18 cellular contexts compared by ENCODE assay signal in genomic region chr12:52951126-52951525, GRCh38. TPM values are rescaled to one million over a fixed set of nuclear protein-coding genes. Genes with fewer than 3 reads are reported as not detected.
A peak's percentile ranks its signal among the peaks of the same experiment; 100 is the strongest.
DNase-seq lines count a peak whose midpoint lies in the region; ATAC-seq, FAIRE-seq and TF ChIP-seq lines count a peak whose summit lies in the region.
"Had no signal": no experiment of that assay in that cellular context is flagged by ENCODE, and none has a peak within 500 bp of the region (broad histone marks: within the 10 kb centered on the region; RNA-seq: fewer than 3 reads in every experiment).

No MANE protein-coding gene starts in this region.

- H3K79me2 ChIP-seq in H1 (ENCODE audit: control insufficient read depth in 1 of 2, insufficient read depth in 2 of 2, low read length in 2 of 2) (peaks cover 7 to 22% of the 10 kb centered on the region in 2 experiments), mesendoderm (ENCODE audit: control insufficient read depth, insufficient read depth, low read length) (peaks cover 25% of the 10 kb centered on the region)

- peak overlapping the region; percentile 54 for H3K27ac Mint-ChIP-seq in activated naive CD8-positive, alpha-beta T cell
- no peak overlapping the region for H3K27ac Mint-ChIP-seq in activated naive CD8-positive, alpha-beta T cell treated with anti-CD3 and anti-CD28 coated beads, Interleukin-2, amount 50 U/mL, for 24 hours
- H3K27ac Mint-ChIP-seq: activated CD4-positive, alpha-beta memory T cell treated with anti-CD3 and anti-CD28 coated beads, Interleukin-2, amount 10 ng/mL, durations not matched to agents 7 days and 5 days had no signal

- POLR2A ChIA-PET in H1 (lab: Charles Lee; ENCODE audit: partially characterized antibody): interaction anchor here (1.8 to 9.8 kb wide), 9 partner anchors 9 to 55 kb away, joined by 5 to 297 read pairs (median 14); partner anchors contain the start of genes EIF4B and KRT8

- TF ChIP-seq POLR2A in H1 (IDR thresholded peaks at IDR 0.05; ENCODE audit: control extremely low read depth in 1 of 2, low read depth in 2 of 2, low read length in 2 of 2): peak in 1 of 2 experiments; percentile 61; a peak in 1 of 3 replicates
- TF ChIP-seq POLR2A in upper lobe of left lung (IDR thresholded peaks at IDR 0.05): no peak

- H2AK5ac ChIP-seq in H1 (ENCODE audit: low read depth, low read length) (no peak overlapping the region), mesendoderm (ENCODE audit: low read length) (no peak overlapping the region)

- no peak for FAIRE-seq in H1 (lab: Jason Lieb, UNC)
- FAIRE-seq: A204.1 had no signal

- 100% methylated on average over 1 of the region's 1 CpG; no CpG with 5 or more reads in 1 of the 2 experiments for WGBS in H1 (ENCODE audit: extremely low coverage in 1 of 2, insufficient coverage in 1 of 2, insufficient read length in 1 of 2, insufficient replicate concordance in 2 of 2, low coverage in 1 of 2, low lambda C conversion rate in 2 of 2, missing lambda C conversion rate in 1 of 2), 2 experiments
- WGBS in mesendoderm (ENCODE audit: extremely low coverage, insufficient coverage, low lambda C conversion rate): no CpG with 5 or more reads among the region's 1 CpG
- WGBS in upper lobe of left lung, 2 donors: 86 to 100% methylated on average over 1 of the region's 1 CpG

- no peak overlapping the region for H3K18ac ChIP-seq in H1 (ENCODE audit: extremely low read depth, low read length)
- H3K18ac ChIP-seq in mesendoderm (ENCODE audit: low read length): no peak overlapping the region

- peaks cover 23 to 33% (median 28%) of the 10 kb centered on the region in 4 experiments for H3K36me3 ChIP-seq in H1 (ENCODE audit: control insufficient read depth in 2 of 4, insufficient read depth in 4 of 4, low read length in 3 of 4)
- H3K36me3 ChIP-seq in mesendoderm (ENCODE audit: control insufficient read depth, insufficient read depth, low read length): peaks cover 18% of the 10 kb centered on the region
- H3K36me3 ChIP-seq in upper lobe of left lung: peaks cover 0 to 14% (median 5%) of the 10 kb centered on the region in 4 donors
- H3K36me3 ChIP-seq: gastroesophageal sphincter, right atrium auricular region, tibial nerve had no signal

- no peaks in the 10 kb centered on the region for H3K27me3 Mint-ChIP-seq in activated naive CD8-positive, alpha-beta T cell
- H3K27me3 Mint-ChIP-seq in activated naive CD8-positive, alpha-beta T cell treated with anti-CD3 and anti-CD28 coated beads, Interleukin-2, amount 50 U/mL, for 24 hours: no peaks in the 10 kb centered on the region

- TF ChIP-seq CTCF in H1 (IDR thresholded peaks at IDR 0.05; ENCODE audit: control extremely low read depth in 1 of 3, insufficient read depth in 1 of 3, low read depth in 1 of 3, low read length in 3 of 3): no peak
- TF ChIP-seq CTCF in upper lobe of left lung (IDR thresholded peaks at IDR 0.05): no peak

- DNase-seq in activated naive CD8-positive, alpha-beta T cell treated with anti-CD3 and anti-CD28 coated beads, Interleukin-2, amount 50 U/mL, for 24 hours: no peak
- DNase-seq in H1 (ENCODE audit: low read depth in 1 of 2, low spot score in 2 of 2) (no peak), mesendoderm (no peak), upper lobe of left lung (no peak), islet precursor cell (no peak), NCI-H187 treated with DMSO at 0.1 percent for 48 hours (lab: John Stamatoyannopoulos, UW) (no peak), NCI-H1048 (lab: John Stamatoyannopoulos, UW) (no peak)
- DNase-seq: activated CD4-positive, alpha-beta memory T cell treated with anti-CD3 and anti-CD28 coated beads, Interleukin-2, amount 10 ng/mL, durations not matched to agents 7 days and 5 days; anterior cingulate cortex; effector CD4-positive, alpha-beta T cell; NCI-H2107; SHP77; stimulated activated CD8-positive, alpha-beta memory T cell treated with anti-CD3 and anti-CD28 coated beads, Interleukin-4, amount 100 ng/mL, for 48 hours had no signal

- peaks cover 9% of the 10 kb centered on the region for H3K23me2 ChIP-seq in H1 (ENCODE audit: low read depth, low read length)

- H2AFZ ChIP-seq in H1 (ENCODE audit: low read length): no peak overlapping the region

- H3K9ac ChIP-seq in H1 (replicated peaks in 1 of 4; ENCODE audit: extremely low read depth in 1 of 4, low read depth in 3 of 4, low read length in 3 of 4) (no peak overlapping the region; a peak in 1 of 7 replicates), mesendoderm (ENCODE audit: low read length) (peak overlapping the region; percentile 93)

- H3K23ac ChIP-seq in H1 (ENCODE audit: insufficient read length): no peak overlapping the region
- no peak overlapping the region for H3K23ac ChIP-seq in mesendoderm (ENCODE audit: low read length)

- CTCF ChIA-PET in H1 (lab: Charles Lee; ENCODE audit: partially characterized antibody): interaction anchor here (0.7 to 16.1 kb wide), 16 partner anchors 10 to 788 kb away, joined by 3 to 314 read pairs (median 10); partner anchors contain the start of gene KRT8

- no peak overlapping the region for H4K5ac ChIP-seq in H1 (ENCODE audit: insufficient read length, low read depth, low read length)
- H4K5ac ChIP-seq in mesendoderm (ENCODE audit: low read length): no peak overlapping the region

- H3K4ac ChIP-seq in H1 (replicated peaks; ENCODE audit: insufficient read length, low read depth, low read length) (no peak overlapping the region), mesendoderm (ENCODE audit: low read depth, low read length) (no peak overlapping the region)

- H3K36me3 Mint-ChIP-seq in activated naive CD8-positive, alpha-beta T cell: no peaks in the 10 kb centered on the region
- no peaks in the 10 kb centered on the region for H3K36me3 Mint-ChIP-seq in activated naive CD8-positive, alpha-beta T cell treated with anti-CD3 and anti-CD28 coated beads, Interleukin-2, amount 50 U/mL, for 24 hours (ENCODE audit: low read depth)

- H3K14ac ChIP-seq in H1 (ENCODE audit: insufficient read length): no peak overlapping the region

- H3K27me3 ChIP-seq in H1 (replicated peaks in 1 of 4; ENCODE audit: control insufficient read depth in 3 of 4, extremely low read depth in 1 of 4, insufficient read depth in 3 of 4, low read length in 3 of 4) (no peaks in the 10 kb centered on the region), mesendoderm (ENCODE audit: insufficient read depth, low read length, poor library complexity) (no peaks in the 10 kb centered on the region), upper lobe of left lung (peaks cover 0 to 6% (median 0%) of the 10 kb centered on the region in 4 donors)
- H3K27me3 ChIP-seq: right atrium auricular region had no signal

- H3K4me1 Mint-ChIP-seq in activated naive CD8-positive, alpha-beta T cell (ENCODE audit: low read depth): peaks cover 8% of the 10 kb centered on the region
- peaks cover 7% of the 10 kb centered on the region for H3K4me1 Mint-ChIP-seq in activated naive CD8-positive, alpha-beta T cell treated with anti-CD3 and anti-CD28 coated beads, Interleukin-2, amount 50 U/mL, for 24 hours

- H3K9me3 Mint-ChIP-seq in activated naive CD8-positive, alpha-beta T cell (ENCODE audit: low read depth): no peaks in the 10 kb centered on the region
- H3K9me3 Mint-ChIP-seq in activated naive CD8-positive, alpha-beta T cell treated with anti-CD3 and anti-CD28 coated beads, Interleukin-2, amount 50 U/mL, for 24 hours: no peaks in the 10 kb centered on the region
- H3K9me3 Mint-ChIP-seq: activated CD4-positive, alpha-beta memory T cell treated with anti-CD3 and anti-CD28 coated beads, Interleukin-2, amount 10 ng/mL, durations not matched to agents 7 days and 5 days had no signal

- TF ChIP-seq RAD21 in H1 (IDR thresholded peaks at IDR 0.05 in 1 of 2, conservative IDR thresholded peaks at IDR 0.05 in 1 of 2; ENCODE audit: low read depth in 2 of 2, low read length in 2 of 2): no peak

- H2BK120ac ChIP-seq in H1 (replicated peaks; ENCODE audit: low read depth, low read length) (no peak overlapping the region), mesendoderm (ENCODE audit: low read depth, low read length) (no peak overlapping the region)

- peaks cover 12 to 25% (median 18%) of the 10 kb centered on the region in 4 experiments for H3K4me1 ChIP-seq in H1 (replicated peaks in 1 of 4; ENCODE audit: control insufficient read depth in 3 of 4, insufficient read depth in 4 of 4, low read length in 3 of 4)
- H3K4me1 ChIP-seq in mesendoderm (ENCODE audit: control insufficient read depth, low read depth, low read length): peaks cover 20% of the 10 kb centered on the region
- H3K4me1 ChIP-seq in upper lobe of left lung: peaks cover 3 to 18% (median 12%) of the 10 kb centered on the region in 4 donors

- no peak overlapping the region for H3K27ac ChIP-seq in H1 (ENCODE audit: low read depth, low read length)
- H3K27ac ChIP-seq in mesendoderm (ENCODE audit: low read depth, low read length): no peak overlapping the region
- peak overlapping the region in 1 of 4 donors; percentile 35 for H3K27ac ChIP-seq in upper lobe of left lung
- H3K27ac ChIP-seq: gastroesophageal sphincter, right atrium auricular region, tibial nerve had no signal

- no peak overlapping the region for H4K8ac ChIP-seq in H1 (ENCODE audit: extremely low read depth, insufficient read depth, low read length)
- no peak overlapping the region for H4K8ac ChIP-seq in mesendoderm (ENCODE audit: low read depth, low read length)

- H4K20me1 ChIP-seq in H1 (replicated peaks in 1 of 2; ENCODE audit: control insufficient read depth in 1 of 2, insufficient read depth in 2 of 2, low read length in 2 of 2): peaks cover 7 to 22% of the 10 kb centered on the region in 2 experiments

- H3K56ac ChIP-seq in H1 (replicated peaks; ENCODE audit: insufficient read length, low read depth, low read length): no peak overlapping the region
- peak overlapping the region; percentile 4 for H3K56ac ChIP-seq in mesendoderm (ENCODE audit: low read length)

- peak overlapping the region; percentile 78 to 90; a peak in 3 of 4 replicates for H3K4me2 ChIP-seq in H1 (ENCODE audit: insufficient read depth in 1 of 2, low read depth in 2 of 2, low read length in 2 of 2)
- H3K4me2 ChIP-seq in mesendoderm (ENCODE audit: low read length): peak overlapping the region; percentile 94

- H3K79me1 ChIP-seq in H1 (ENCODE audit: low read depth, low read length) (peaks cover 12% of the 10 kb centered on the region), mesendoderm (ENCODE audit: low read length) (peaks cover 9% of the 10 kb centered on the region)

- no peak overlapping the region for H4K91ac ChIP-seq in H1 (replicated peaks; ENCODE audit: insufficient read length, low read length)

- no peaks in the 10 kb centered on the region for H3K9me3 ChIP-seq in H1 (ENCODE audit: insufficient read depth in 2 of 2, low read depth in 1 of 2, low read length in 1 of 2)
- H3K9me3 ChIP-seq in upper lobe of left lung: no peaks in the 10 kb centered on the region
- H3K9me3 ChIP-seq: gastroesophageal sphincter, right atrium auricular region, tibial nerve had no signal

- H3K4me3 ChIP-seq in H1 (ENCODE audit: extremely low read depth in 1 of 4, insufficient read depth in 2 of 4, low read depth in 3 of 4, low read length in 4 of 4) (peak overlapping the region in 1 of 4 experiments; percentile 88; a peak in 2 of 8 replicates), mesendoderm (ENCODE audit: low read length) (no peak overlapping the region), upper lobe of left lung (peak overlapping the region in 3 of 4 donors; percentile 57 to 68 (median 60))
- H3K4me3 ChIP-seq: gastroesophageal sphincter had no signal

- no peak overlapping the region for H2BK12ac ChIP-seq in H1 (ENCODE audit: low read depth, low read length)

- no peak overlapping the region for H3K4me3 Mint-ChIP-seq in activated naive CD8-positive, alpha-beta T cell
- H3K4me3 Mint-ChIP-seq in activated naive CD8-positive, alpha-beta T cell treated with anti-CD3 and anti-CD28 coated beads, Interleukin-2, amount 50 U/mL, for 24 hours: no peak overlapping the region
- H3K4me3 Mint-ChIP-seq: activated CD4-positive, alpha-beta memory T cell treated with anti-CD3 and anti-CD28 coated beads, Interleukin-2, amount 10 ng/mL, durations not matched to agents 7 days and 5 days had no signal

- H2BK15ac ChIP-seq in H1 (ENCODE audit: low read length) (0 out of 2 replicates have a peak overlapping the region, but pooled peaks have one; percentile 29), mesendoderm (replicated peaks; ENCODE audit: low read depth) (no peak overlapping the region)

- no peak overlapping the region for H2BK20ac ChIP-seq in H1 (ENCODE audit: low read length)

- H2BK5ac ChIP-seq in H1 (ENCODE audit: low read depth, low read length): no peak overlapping the region
- no peak overlapping the region for H2BK5ac ChIP-seq in mesendoderm (ENCODE audit: low read length)

- ATAC-seq in activated naive CD8-positive, alpha-beta T cell treated with anti-CD3 and anti-CD28 coated beads, Interleukin-2, amount 50 U/mL, for 24 hours: no peak
- no peak for ATAC-seq in upper lobe of left lung (ENCODE audit: low FRiP score in 2 of 2)
- ATAC-seq: gastroesophageal sphincter had no signal

- no peak for TF ChIP-seq EP300 in H1 (IDR thresholded peaks at IDR 0.05; ENCODE audit: borderline replicate concordance in 1 of 2, low read depth in 2 of 2, low read length in 2 of 2)
- no peak for TF ChIP-seq EP300 in upper lobe of left lung (IDR thresholded peaks at IDR 0.05)

RNA-seq across cellular contexts. Expression of gene KRT18, which starts 2.2 kb away (rescaled TPM):
- 375 and 391 TPM in 2 replicates for total RNA-seq in H1 (2021; fragmentation: NEBNext Ultra II Directional; extraction: Animal tissue kit (Norgen Biotek cat#: 25700))
- 236 and 263 TPM in 2 replicates for polyA plus RNA-seq in H1 (2011; rRNA removed)
- polyA plus RNA-seq in H1 (2011; cell fraction: cytosol; rRNA removed): 320 TPM
- polyA plus RNA-seq in H1 (2011; cell fraction: nucleus; rRNA removed): 356 TPM
- polyA plus RNA-seq in H1 (2012, experiment 1 of 2): 381 to 481 TPM (median 444 TPM) in 4 replicates
- polyA plus RNA-seq in H1 (2012, experiment 2 of 2): 459 TPM
- polyA plus RNA-seq in H1 (2013, experiment 1 of 2): 314 TPM
- polyA plus RNA-seq in H1 (2013, experiment 2 of 2): 311 TPM
- 184 and 221 TPM in 2 replicates for polyA minus RNA-seq in H1 (2011; rRNA and poly(A)+ RNA removed)
- 173 TPM for polyA minus RNA-seq in H1 (2011; cell fraction: cytosol; rRNA and poly(A)+ RNA removed)
- polyA minus RNA-seq in H1 (2011; cell fraction: nucleus; rRNA and poly(A)+ RNA removed): 115 TPM
- 373 TPM for polyA plus RNA-seq in mesendoderm (2013, experiment 1 of 2)
- polyA plus RNA-seq in mesendoderm (2013, experiment 2 of 2): 379 TPM
- total RNA-seq in upper lobe of left lung: 1,000 to 10,000 TPM in 1 of 6 donors, 100 to 1,000 TPM in 4, 10 to 100 TPM in 1; 99.5 to 1,221 (median 355) TPM

RNA-seq across cellular contexts. Expression of gene KRT8, which starts 46.2 kb away (rescaled TPM):
- total RNA-seq in H1 (2021; fragmentation: NEBNext Ultra II Directional; extraction: Animal tissue kit (Norgen Biotek cat#: 25700)): 283 and 290 TPM in 2 replicates
- polyA plus RNA-seq in H1 (2011; rRNA removed): 280 and 311 TPM in 2 replicates
- polyA plus RNA-seq in H1 (2011; cell fraction: cytosol; rRNA removed): 279 TPM
- 247 TPM for polyA plus RNA-seq in H1 (2011; cell fraction: nucleus; rRNA removed)
- 299 to 366 TPM (median 352 TPM) in 4 replicates for polyA plus RNA-seq in H1 (2012, experiment 1 of 2)
- 463 TPM for polyA plus RNA-seq in H1 (2012, experiment 2 of 2)
- 311 TPM for polyA plus RNA-seq in H1 (2013, experiment 1 of 2)
- polyA plus RNA-seq in H1 (2013, experiment 2 of 2): 291 TPM
- 235 and 239 TPM in 2 replicates for polyA minus RNA-seq in H1 (2011; rRNA and poly(A)+ RNA removed)
- polyA minus RNA-seq in H1 (2011; cell fraction: cytosol; rRNA and poly(A)+ RNA removed): 185 TPM
- polyA minus RNA-seq in H1 (2011; cell fraction: nucleus; rRNA and poly(A)+ RNA removed): 128 TPM
- 450 TPM for polyA plus RNA-seq in mesendoderm (2013, experiment 1 of 2)
- polyA plus RNA-seq in mesendoderm (2013, experiment 2 of 2): 461 TPM
- 1,000 to 10,000 TPM in 1 of 6 donors, 100 to 1,000 TPM in 4, 10 to 100 TPM in 1; 90.1 to 1,458 (median 358) TPM for total RNA-seq in upper lobe of left lung

RNA-seq across cellular contexts. Expression of gene EIF4B, which starts 55.1 kb away (rescaled TPM):
- 811 and 816 TPM in 2 replicates for total RNA-seq in H1 (2021; fragmentation: NEBNext Ultra II Directional; extraction: Animal tissue kit (Norgen Biotek cat#: 25700))
- 269 and 307 TPM in 2 replicates for polyA plus RNA-seq in H1 (2011; rRNA removed)
- 530 TPM for polyA plus RNA-seq in H1 (2011; cell fraction: cytosol; rRNA removed)
- polyA plus RNA-seq in H1 (2011; cell fraction: nucleus; rRNA removed): 680 TPM
- polyA plus RNA-seq in H1 (2012, experiment 1 of 2): 514 to 624 TPM (median 554 TPM) in 4 replicates
- polyA plus RNA-seq in H1 (2012, experiment 2 of 2): 45.7 TPM
- polyA plus RNA-seq in H1 (2013, experiment 1 of 2): 453 TPM
- 431 TPM for polyA plus RNA-seq in H1 (2013, experiment 2 of 2)
- polyA minus RNA-seq in H1 (2011; rRNA and poly(A)+ RNA removed): 939 and 1,134 TPM in 2 replicates
- polyA minus RNA-seq in H1 (2011; cell fraction: cytosol; rRNA and poly(A)+ RNA removed): 559 TPM
- 516 TPM for polyA minus RNA-seq in H1 (2011; cell fraction: nucleus; rRNA and poly(A)+ RNA removed)
- 385 TPM for polyA plus RNA-seq in mesendoderm (2013, experiment 1 of 2)
- polyA plus RNA-seq in mesendoderm (2013, experiment 2 of 2): 407 TPM
- total RNA-seq in upper lobe of left lung: 100 to 1,000 TPM; 222 to 451 (median 363) TPM
